ENCODE assay signal across 13 cellular contexts in genomic region chr10:36802523-36803153, GRCh38.
DNase-seq lines count a peak whose midpoint lies in the region; ATAC-seq and TF ChIP-seq lines count a peak whose summit lies in the region.
"Had no signal": no experiment of that assay in that cellular context is flagged by ENCODE, and none has a peak within 500 bp of the region (broad histone marks: within the 10 kb centered on the region; RNA-seq: fewer than 3 reads in every experiment).

No MANE protein-coding gene starts in this region.

- TF ChIP-seq POLR2A in thyroid gland (IDR thresholded peaks at IDR 0.05), result peak in 1 of 2 donors; percentile 36

- no peak overlapping the region for H3K4me3 Mint-ChIP-seq in immature natural killer cell
- H3K4me3 Mint-ChIP-seq: T-helper 17 cell had no signal

- H3K27ac ChIP-seq in lung (ENCODE audit: low read depth in 1 of 2, low read length in 1 of 2) (peak overlapping the region in 1 of 2 donors; percentile 15), thyroid gland (peak overlapping the region; percentile 89 to 98 (median 97))
- H3K27ac ChIP-seq: right lobe of liver had no signal

- peak; percentile 90 for DNase-seq in NCI-H1694 treated with DMSO at 0.1 percent for 48 hours (lab: John Stamatoyannopoulos, UW)
- peak; percentile 5 for DNase-seq in cerebellar cortex (ENCODE audit: low spot score)
- DNase-seq in lung (ENCODE audit: low spot score), result peak; percentile 55
- DNase-seq in thyroid gland, result peak; percentile 87 to 91
- no peak for DNase-seq in KG1 (lab: John Stamatoyannopoulos, UW)
- DNase-seq in T1000 (lab: John Stamatoyannopoulos, UW), result no peak
- DNase-seq in immature natural killer cell, result no peak
- DNase-seq: amniotic stem cell, NCI-H1048, right lobe of liver, T-helper 17 cell had no signal

- peak; percentile 27 for ATAC-seq in lung (ENCODE audit: insufficient read depth, low FRiP score)
- ATAC-seq in esophagus mucosa, result no peak
- ATAC-seq: left lobe of liver, T-helper 17 cell had no signal

- H3K36me3 ChIP-seq in lung (ENCODE audit: control insufficient read depth in 2 of 2, insufficient read depth in 2 of 2, low read length in 2 of 2) (no peaks in the 10 kb centered on the region), thyroid gland (no peaks in the 10 kb centered on the region)
- H3K36me3 ChIP-seq: right lobe of liver had no signal

- H3K27ac Mint-ChIP-seq in immature natural killer cell, result no peak overlapping the region
- H3K27ac Mint-ChIP-seq: T-helper 17 cell had no signal

- intact Hi-C loops in thyroid gland (cut with DNase I), result no loop called here

- peaks cover 5 to 6% of the 10 kb centered on the region in 2 donors for H3K4me1 ChIP-seq in lung (ENCODE audit: control insufficient read depth in 2 of 2, insufficient read depth in 2 of 2, low read length in 2 of 2)
- H3K4me1 ChIP-seq in thyroid gland, result peaks cover 34 to 43% of the 10 kb centered on the region in 2 donors
- H3K4me1 ChIP-seq: right lobe of liver had no signal

- H3K9me3 Mint-ChIP-seq in immature natural killer cell, result peaks cover 0 to 17% (median 3%) of the 10 kb centered on the region in 6 donors

- TF ChIP-seq CTCF in lung (IDR thresholded peaks at IDR 0.05; ENCODE audit: control extremely low read depth, extremely low read depth), result no peak
- no peak for TF ChIP-seq CTCF in thyroid gland (IDR thresholded peaks at IDR 0.05)

- WGBS in lung, 2 donors, result 48 to 67% methylated on average over 11 of the region's 11 CpGs
- WGBS in thyroid gland, 2 donors, result 18 to 20% methylated on average over 10 to 11 of the region's 11 CpGs

- H3K4me3 ChIP-seq in lung, result no peak overlapping the region
- no peak overlapping the region for H3K4me3 ChIP-seq in thyroid gland (replicated peaks in 1 of 3)
- H3K4me3 ChIP-seq: right lobe of liver had no signal

- H3K36me3 Mint-ChIP-seq in immature natural killer cell, result no peaks in the 10 kb centered on the region

- H3K4me1 Mint-ChIP-seq in immature natural killer cell, result no peaks in the 10 kb centered on the region
- H3K4me1 Mint-ChIP-seq: T-helper 17 cell had no signal

- no peaks in the 10 kb centered on the region for H3K27me3 ChIP-seq in lung (ENCODE audit: control insufficient read depth, insufficient read depth)
- no peaks in the 10 kb centered on the region for H3K27me3 ChIP-seq in thyroid gland
- H3K27me3 ChIP-seq: right lobe of liver had no signal

- H3K9me3 ChIP-seq in lung (ENCODE audit: control insufficient read depth in 2 of 2, insufficient read depth in 1 of 2, low read length in 1 of 2) (peaks cover 0 to 2% of the 10 kb centered on the region in 2 donors), thyroid gland (no peaks in the 10 kb centered on the region)
- H3K9me3 ChIP-seq: right lobe of liver had no signal

- peaks cover 0 to 2% (median 0%) of the 10 kb centered on the region in 3 donors for H3K27me3 Mint-ChIP-seq in immature natural killer cell (ENCODE audit: low read depth in 3 of 3)
- H3K27me3 Mint-ChIP-seq: T-helper 17 cell had no signal

Comparison
In these comparisons a context has a peak if more than half of its experiments do, and no peak if none do; other contexts are left out.
1. DNase-seq: peak in NCI-H1694 treated with DMSO at 0.1 percent for 48 hours (single experiment), cerebellar cortex (single experiment), lung (single experiment) and thyroid gland (2 of 2); none in KG1 (single experiment), T1000 (single experiment) and immature natural killer cell (0 of 3).